11 cellular contexts compared by ENCODE assay signal in the genomic region with DNA sequence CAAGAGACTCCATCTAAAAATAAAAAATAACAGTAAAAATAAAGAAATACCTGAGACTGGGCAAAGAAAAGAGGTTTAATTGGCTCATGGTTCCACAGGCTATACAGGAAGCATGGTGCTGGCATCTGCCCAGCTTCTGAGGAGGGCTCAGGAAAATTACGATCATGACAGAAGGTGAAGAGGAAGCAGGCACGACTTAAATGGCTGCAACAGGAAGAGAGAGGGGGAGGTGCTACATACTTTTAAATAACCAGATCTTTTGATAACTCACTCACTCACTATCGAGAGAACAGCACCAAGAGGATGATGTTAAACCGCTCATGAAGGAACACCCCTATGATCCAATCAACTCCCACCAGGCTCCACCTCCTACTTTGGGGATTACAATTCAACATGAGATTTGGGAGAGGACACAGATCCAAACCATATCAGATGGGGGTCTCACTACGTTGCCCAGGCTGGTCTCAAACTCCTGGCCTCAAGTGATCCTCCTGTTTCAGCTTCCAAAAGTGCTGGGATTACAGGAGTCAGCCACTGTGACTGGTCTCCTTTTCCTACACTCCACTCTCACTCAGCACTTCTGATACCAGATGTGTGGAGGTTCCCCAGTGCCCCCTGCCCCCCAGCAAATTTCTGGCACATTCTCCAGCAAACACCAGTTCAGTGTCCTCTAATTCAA. TPM values are rescaled to one million over a fixed set of nuclear protein-coding genes. Genes with fewer than 3 reads are reported as not detected.
DNase-seq lines count a peak whose midpoint lies in the region; ATAC-seq, FAIRE-seq and TF ChIP-seq lines count a peak whose summit lies in the region.
"Had no signal": no experiment of that assay in that cellular context is flagged by ENCODE, and none has a peak within 500 bp of the region (broad histone marks: within the 10 kb centered on the region; RNA-seq: fewer than 3 reads in every experiment).

No MANE protein-coding gene starts in this region.

- H3K4me1 Mint-ChIP-seq in T-helper 17 cell, result peaks cover 18% of the 10 kb centered on the region
- H3K4me1 Mint-ChIP-seq in activated naive CD8-positive, alpha-beta T cell (ENCODE audit: low read depth), result peaks cover 16% of the 10 kb centered on the region

- FAIRE-seq in H54 (lab: Jason Lieb, UNC), result no peak

- peak; percentile 19 for ATAC-seq in T-helper 17 cell
- ATAC-seq: sciatic nerve had no signal

- H3K9me3 ChIP-seq in T-helper 17 cell (ENCODE audit: control insufficient read depth, low read length, poor library complexity, severe bottlenecking), result no peaks in the 10 kb centered on the region

- H3K36me3 Mint-ChIP-seq in T-helper 17 cell (ENCODE audit: low read depth), result no peaks in the 10 kb centered on the region
- H3K36me3 Mint-ChIP-seq in activated naive CD8-positive, alpha-beta T cell, result no peaks in the 10 kb centered on the region

- H3K4me3 Mint-ChIP-seq in T-helper 17 cell, result peak overlapping the region; percentile 71
- H3K4me3 Mint-ChIP-seq in activated naive CD8-positive, alpha-beta T cell, result peak overlapping the region; percentile 69

- peak overlapping the region; percentile 66 for H3K27ac Mint-ChIP-seq in T-helper 17 cell
- peak overlapping the region; percentile 89 for H3K27ac Mint-ChIP-seq in activated naive CD8-positive, alpha-beta T cell

- no peaks in the 10 kb centered on the region for H3K9me3 Mint-ChIP-seq in activated naive CD8-positive, alpha-beta T cell (ENCODE audit: low read depth)

- DNase-seq in activated effector memory CD4-positive, alpha-beta T cell treated with anti-CD3 and anti-CD28 coated beads, Interleukin-2, amount 50 U/mL, for 16 hours, result peak; percentile 70
- no peak for DNase-seq in activated effector memory CD4-positive, alpha-beta T cell treated with Interleukin-2 at 50 U/mL for 16 hours
- DNase-seq in T-helper 17 cell (no peak), SKM-1 treated with dmso at 0.1 percent for 144 hours (lab: John Stamatoyannopoulos, UW; ENCODE audit: unreplicated experiment) (no peak), globus pallidus (ENCODE audit: low spot score) (no peak), H54 (ENCODE audit: insufficient read length, low spot score) (no peak)
- peak; percentile 8 for DNase-seq in stimulated activated CD4-positive, alpha-beta T cell treated with anti-CD3 and anti-CD28 coated beads, Interleukin-4, amount 100 ng/mL, for 1 hour
- DNase-seq: NCI-H146, SHP77 treated with DMSO at 0.1 percent for 48 hours had no signal

- no peaks in the 10 kb centered on the region for H3K27me3 Mint-ChIP-seq in T-helper 17 cell
- H3K27me3 Mint-ChIP-seq in activated naive CD8-positive, alpha-beta T cell, result no peaks in the 10 kb centered on the region

- TF ChIP-seq POLR2A in H54 (IDR thresholded peaks at IDR 0.05; ENCODE audit: low read depth, low read length), result no peak

RNA-seq across cellular contexts. Expression of a gene that starts 11.9 kb away (rescaled TPM):
- under 1 TPM; 0.47 to 0.55 TPM for total RNA-seq in T-helper 17 cell

Comparison
In these comparisons a context has a peak if more than half of its experiments do, and no peak if none do; other contexts are left out.
1. DNase-seq: peak in activated effector memory CD4-positive, alpha-beta T cell treated with anti-CD3 and anti-CD28 coated beads, Interleukin-2, amount 50 U/mL, for 16 hours (single experiment) and stimulated activated CD4-positive, alpha-beta T cell treated with anti-CD3 and anti-CD28 coated beads, Interleukin-4, amount 100 ng/mL, for 1 hour (single experiment); none in activated effector memory CD4-positive, alpha-beta T cell treated with Interleukin-2 at 50 U/mL for 16 hours (single experiment), T-helper 17 cell (0 of 3), SKM-1 treated with dmso at 0.1 percent for 144 hours (single experiment), globus pallidus (single experiment) and H54 (single experiment).